In genomic region chr17:81551458-81552243, GRCh38 we compare ENCODE assay signal across 7 cellular contexts. TPM values are rescaled to one million over a fixed set of nuclear protein-coding genes. Genes with fewer than 3 reads are reported as not detected.
A peak's percentile ranks its signal among the peaks of the same experiment; 100 is the strongest.
DNase-seq lines count a peak whose midpoint lies in the region; ATAC-seq, FAIRE-seq and TF ChIP-seq lines count a peak whose summit lies in the region.

No MANE protein-coding gene starts in this region.

- ATAC-seq in GM18519 (IDR thresholded peaks at IDR 0.05; ENCODE audit: low FRiP score, unreplicated experiment) (peak; percentile 20), HG03354 (IDR thresholded peaks at IDR 0.05; ENCODE audit: poor library complexity, severe bottlenecking, unreplicated experiment) (peak; percentile 3), Right ventricle myocardium inferior (peak; percentile 12), GM18868 (IDR thresholded peaks at IDR 0.05; ENCODE audit: unreplicated experiment) (no peak)
- ATAC-seq in activated CD8-positive, alpha-beta T cell treated with anti-CD3 and anti-CD28 coated beads, Interleukin-2, amount 10 ng/mL, durations not matched to agents 7 days and 5 days, result peak; percentile 10

- FAIRE-seq in GM19239 (lab: Jason Lieb, UNC), result no peak

- POLR2A ChIA-PET in activated CD8-positive, alpha-beta T cell treated with anti-CD3 and anti-CD28 coated beads, Interleukin-2, amount 10 ng/mL, durations not matched to agents 7 days and 5 days (lab: Charles Lee), result interaction anchor here (0.5 to 2.3 kb wide), 5 partner anchors 34 to 55 kb away, joined by 3 to 10 read pairs (median 4); partner anchors contain the start of gene ACTG1

- H3K27ac ChIP-seq in prostate gland, result peak overlapping the region; percentile 71 to 83

- peaks cover 0 to 4% of the 10 kb centered on the region in 2 donors for H3K36me3 ChIP-seq in prostate gland

- no peak for DNase-seq in activated CD8-positive, alpha-beta T cell treated with anti-CD3 and anti-CD28 coated beads, Interleukin-2, amount 10 ng/mL, durations not matched to agents 7 days and 5 days
- DNase-seq in Right ventricle myocardium inferior (ENCODE audit: missing footprints), result peak; percentile 66
- DNase-seq in prostate gland (ENCODE audit: low spot score), result no peak
- no peak for DNase-seq in GM19239 (ENCODE audit: insufficient read length, low spot score)

- WGBS in prostate gland, result under 1% methylated on average over 44 of the region's 69 CpGs

- intact Hi-C loops in Right ventricle myocardium inferior (cut with DNase I), result loop anchor here (5.0 kb wide), 1 partner anchor 34 kb away; no protein-coding TSS in a partner anchor
- intact Hi-C loops in prostate gland (cut with DNase I), result loop anchor here (5.0 kb wide), 1 partner anchor 51 kb away; no protein-coding TSS in a partner anchor

- peaks cover 4% of the 10 kb centered on the region for H3K4me1 ChIP-seq in prostate gland (replicated peaks)

- H3K27me3 ChIP-seq in prostate gland (replicated peaks; ENCODE audit: insufficient read depth), result no peaks in the 10 kb centered on the region

- CTCF ChIA-PET in activated CD8-positive, alpha-beta T cell treated with anti-CD3 and anti-CD28 coated beads, Interleukin-2, amount 10 ng/mL, durations not matched to agents 7 days and 5 days (lab: Charles Lee), result interaction anchor here (0.9 to 2.9 kb wide), 7 partner anchors 14 to 299 kb away, joined by 4 to 18 read pairs (median 4); no protein-coding TSS in a partner anchor

- H3K9me3 Mint-ChIP-seq in activated CD8-positive, alpha-beta T cell treated with anti-CD3 and anti-CD28 coated beads, Interleukin-2, amount 10 ng/mL, durations not matched to agents 7 days and 5 days (ENCODE audit: insufficient read depth), result no peaks in the 10 kb centered on the region

- peaks cover 22% of the 10 kb centered on the region for H3K36me3 Mint-ChIP-seq in activated CD8-positive, alpha-beta T cell treated with anti-CD3 and anti-CD28 coated beads, Interleukin-2, amount 10 ng/mL, durations not matched to agents 7 days and 5 days (ENCODE audit: low read depth)

- H3K27me3 Mint-ChIP-seq in activated CD8-positive, alpha-beta T cell treated with anti-CD3 and anti-CD28 coated beads, Interleukin-2, amount 10 ng/mL, durations not matched to agents 7 days and 5 days (ENCODE audit: low read depth), result no peaks in the 10 kb centered on the region

- no peak for TF ChIP-seq POLR2A in prostate gland (IDR thresholded peaks at IDR 0.05)

- H3K4me3 ChIP-seq in prostate gland, result peak overlapping the region; percentile 94 to 96

- peak overlapping the region; percentile 78 for H3K27ac Mint-ChIP-seq in activated CD8-positive, alpha-beta T cell treated with anti-CD3 and anti-CD28 coated beads, Interleukin-2, amount 10 ng/mL, durations not matched to agents 7 days and 5 days

- no peaks in the 10 kb centered on the region for H3K9me3 ChIP-seq in prostate gland

- no peak for TF ChIP-seq CTCF in prostate gland (IDR thresholded peaks at IDR 0.05)

- H3K4me3 Mint-ChIP-seq in activated CD8-positive, alpha-beta T cell treated with anti-CD3 and anti-CD28 coated beads, Interleukin-2, amount 10 ng/mL, durations not matched to agents 7 days and 5 days, result peak overlapping the region; percentile 83

- peaks cover 36% of the 10 kb centered on the region for H3K4me1 Mint-ChIP-seq in activated CD8-positive, alpha-beta T cell treated with anti-CD3 and anti-CD28 coated beads, Interleukin-2, amount 10 ng/mL, durations not matched to agents 7 days and 5 days (ENCODE audit: low read depth)

RNA-seq across cellular contexts. Expression of gene FAAP100, which starts 0.5 kb away (rescaled TPM):
- 10 to 100 TPM; 39.2 to 43.6 TPM for total RNA-seq in activated CD8-positive, alpha-beta T cell treated with anti-CD3 and anti-CD28 coated beads, Interleukin-2, amount 10 ng/mL, durations not matched to agents 7 days and 5 days
- total RNA-seq in Right ventricle myocardium inferior, result 14.8 TPM
- total RNA-seq in prostate gland, result 10 to 100 TPM; 27.8 to 44.4 TPM

RNA-seq across cellular contexts. Expression of gene FSCN2, which starts 23.5 kb away (rescaled TPM):
- total RNA-seq in activated CD8-positive, alpha-beta T cell treated with anti-CD3 and anti-CD28 coated beads, Interleukin-2, amount 10 ng/mL, durations not matched to agents 7 days and 5 days, result under 1 TPM; 0.52 to 0.74 TPM
- total RNA-seq in Right ventricle myocardium inferior, result 0.19 TPM
- total RNA-seq in prostate gland, result 1 to 10 TPM; 3.1 to 5.6 TPM

RNA-seq across cellular contexts. Expression of gene ACTG1, which starts 39.1 kb away (rescaled TPM):
- total RNA-seq in activated CD8-positive, alpha-beta T cell treated with anti-CD3 and anti-CD28 coated beads, Interleukin-2, amount 10 ng/mL, durations not matched to agents 7 days and 5 days, result 1,000 to 10,000 TPM; 5,147 to 5,318 TPM
- 468 TPM for total RNA-seq in Right ventricle myocardium inferior
- 1,000 to 10,000 TPM; 2,438 to 3,181 TPM for total RNA-seq in prostate gland
